29 cellular contexts compared by ENCODE assay signal in the genomic region with DNA sequence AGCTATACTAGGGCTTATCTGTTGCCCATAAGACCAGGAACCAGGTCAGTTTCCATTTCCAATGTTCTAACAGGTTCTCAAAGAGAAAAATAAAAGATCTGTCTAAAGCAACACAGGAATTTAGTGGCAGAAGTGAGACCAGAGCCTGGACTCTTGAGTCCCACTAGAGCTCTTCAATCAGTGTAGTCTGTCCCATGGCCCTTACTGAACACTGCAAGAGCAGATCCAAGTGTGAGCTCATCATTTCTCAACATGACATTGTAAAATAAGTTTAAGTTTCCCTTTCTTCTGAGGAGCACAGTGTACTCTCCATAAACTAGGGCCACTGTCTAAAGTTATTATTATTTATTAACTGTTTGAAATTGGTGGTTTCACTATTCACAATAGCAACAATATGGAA. TPM values are rescaled to one million over a fixed set of nuclear protein-coding genes. Genes with fewer than 3 reads are reported as not detected.
"Had no signal": no experiment of that assay in that cellular context is flagged by ENCODE, and none has a peak within 500 bp of the region (broad histone marks: within the 10 kb centered on the region; RNA-seq: fewer than 3 reads in every experiment).

No MANE protein-coding gene starts in this region.

- H3K27me3 ChIP-seq: colonic mucosa, gastrocnemius medialis, right atrium auricular region, testis, tibial artery had no signal

- H3K4me3 Mint-ChIP-seq: dendritic cell treated with granulocyte-macrophage colony-stimulating factor and Interleukin-4, amounts not matched to agents 40 ng/mL and 50 ng/mL, for 4 days; endodermal cell; memory B cell; mesothelial cell of epicardium; naive B cell; natural killer cell treated with Interleukin-12 subunit alpha and Interleukin-12 subunit beta and Interleukin-15 and Interleukin-18, amount 100 ng/mL, for 72 hours; neural crest cell; stimulated activated effector memory CD8-positive, alpha-beta T cell treated with anti-CD3 and anti-CD28 coated beads, Interleukin-12 subunit alpha, Interleukin-12 subunit beta, amount 100 ng/mL, for 72 hours; type B pancreatic cell had no signal

- H3K4me1 ChIP-seq: colonic mucosa, esophagus muscularis mucosa, gastrocnemius medialis, parathyroid adenoma, prostate gland, right atrium auricular region, testis, tibial artery had no signal

- DNase-seq: colonic mucosa; effector CD8-positive, alpha-beta T cell; endodermal cell; gastrocnemius medialis; head of caudate nucleus; kidney; mucosa of descending colon; naive B cell; stimulated activated CD4-positive, alpha-beta T cell treated with anti-CD3 and anti-CD28 coated beads, Interleukin-2, amount 100 ng/mL, for 24 hours; stimulated activated CD4-positive, alpha-beta T cell treated with anti-CD3 and anti-CD28 coated beads, Interleukin-4, amount 100 ng/mL, for 24 hours; stimulated activated naive CD4-positive, alpha-beta T cell treated with Interleukin-2 at 50 U/mL for 16 hours; substantia nigra; testis; tibial artery had no signal

- H2AFZ ChIP-seq: parathyroid adenoma had no signal

- H3K4me3 ChIP-seq: colonic mucosa, esophagus muscularis mucosa, gastrocnemius medialis, lung, mucosa of descending colon, prostate gland, right atrium auricular region, testis, tibial artery had no signal

- H3K9ac ChIP-seq: parathyroid adenoma had no signal

- H3K79me2 ChIP-seq: parathyroid adenoma had no signal

- H3K27ac Mint-ChIP-seq: dendritic cell treated with granulocyte-macrophage colony-stimulating factor and Interleukin-4, amounts not matched to agents 40 ng/mL and 50 ng/mL, for 4 days; endodermal cell; memory B cell; mesothelial cell of epicardium; naive B cell; natural killer cell treated with Interleukin-12 subunit alpha and Interleukin-12 subunit beta and Interleukin-15 and Interleukin-18, amount 100 ng/mL, for 72 hours; stimulated activated effector memory CD8-positive, alpha-beta T cell treated with anti-CD3 and anti-CD28 coated beads, Interleukin-12 subunit alpha, Interleukin-12 subunit beta, amount 100 ng/mL, for 72 hours; type B pancreatic cell had no signal

- H3K27ac ChIP-seq: colonic mucosa, esophagus muscularis mucosa, gastrocnemius medialis, neutrophil, parathyroid adenoma, prostate gland, right atrium auricular region, testis, tibial artery had no signal

- ATAC-seq: gastrocnemius medialis; left lobe of liver; mucosa of descending colon; natural killer cell treated with Interleukin-12 subunit alpha and Interleukin-12 subunit beta and Interleukin-15 and Interleukin-18, amount 100 ng/mL, for 72 hours; sciatic nerve; stimulated activated effector memory CD8-positive, alpha-beta T cell treated with anti-CD3 and anti-CD28 coated beads, Interleukin-12 subunit alpha, Interleukin-12 subunit beta, amount 100 ng/mL, for 72 hours had no signal

- H3K36me3 ChIP-seq: colonic mucosa, esophagus muscularis mucosa, gastrocnemius medialis, neutrophil, prostate gland, right atrium auricular region, tibial artery had no signal

- H3K4me1 Mint-ChIP-seq: memory B cell; mesothelial cell of epicardium; naive B cell; neural crest cell; stimulated activated effector memory CD8-positive, alpha-beta T cell treated with anti-CD3 and anti-CD28 coated beads, Interleukin-12 subunit alpha, Interleukin-12 subunit beta, amount 100 ng/mL, for 72 hours had no signal

- H3K9me3 Mint-ChIP-seq: dendritic cell treated with granulocyte-macrophage colony-stimulating factor and Interleukin-4, amounts not matched to agents 40 ng/mL and 50 ng/mL, for 4 days; endodermal cell; mesothelial cell of epicardium; neural crest cell; stimulated activated effector memory CD8-positive, alpha-beta T cell treated with anti-CD3 and anti-CD28 coated beads, Interleukin-12 subunit alpha, Interleukin-12 subunit beta, amount 100 ng/mL, for 72 hours; type B pancreatic cell had no signal

- H3K9me3 ChIP-seq: colonic mucosa, esophagus muscularis mucosa, gastrocnemius medialis, mucosa of descending colon, neutrophil, prostate gland, right atrium auricular region, testis, tibial artery had no signal

RNA-seq across cellular contexts. Expression of a gene that starts 8.6 kb away (rescaled TPM):
- total RNA-seq: natural killer cell treated with Interleukin-12 subunit alpha and Interleukin-12 subunit beta and Interleukin-15 and Interleukin-18, amount 100 ng/mL, for 72 hours had no signal
